ENCODE assay signal across 11 cellular contexts in the genomic region with DNA sequence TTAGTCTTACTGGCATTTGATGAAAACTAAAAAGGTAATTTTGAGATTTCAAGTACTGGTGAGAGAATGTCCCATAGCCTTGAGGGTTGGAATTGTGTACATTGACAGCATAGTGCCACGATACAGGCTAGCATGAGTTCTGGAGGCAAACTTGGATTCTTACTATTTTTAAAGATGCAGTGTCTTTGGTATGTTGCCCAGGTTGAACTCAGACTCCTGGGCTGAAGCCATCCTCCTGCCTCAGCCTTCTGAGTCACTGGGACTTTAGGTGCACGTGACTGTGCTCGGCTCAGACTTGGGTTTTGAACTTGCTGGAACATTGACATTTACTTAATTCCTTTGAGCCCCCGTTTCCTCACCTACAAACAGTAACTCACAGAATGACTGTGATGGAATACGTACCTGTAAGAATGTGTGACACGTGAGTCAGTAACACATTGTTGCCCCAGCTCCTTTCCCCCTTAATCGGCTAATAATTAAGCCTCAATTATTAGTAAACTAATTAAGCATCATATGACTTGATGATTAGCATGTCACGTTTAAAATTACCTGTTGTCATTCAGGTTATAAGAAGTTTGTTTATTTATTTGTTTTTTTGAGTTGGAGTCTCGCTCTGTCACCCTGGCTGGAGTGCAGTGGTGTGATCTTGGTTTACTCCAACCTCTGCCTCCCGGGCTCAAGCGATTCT. TPM values are rescaled to one million over a fixed set of nuclear protein-coding genes. Genes with fewer than 3 reads are reported as not detected.
DNase-seq lines count a peak whose midpoint lies in the region; ATAC-seq and TF ChIP-seq lines count a peak whose summit lies in the region.
"Had no signal": no experiment of that assay in that cellular context is flagged by ENCODE, and none has a peak within 500 bp of the region (broad histone marks: within the 10 kb centered on the region; RNA-seq: fewer than 3 reads in every experiment).

No MANE protein-coding gene starts in this region.

- no peak overlapping the region for H3K4me3 Mint-ChIP-seq in activated CD8-positive, alpha-beta T cell treated with anti-CD3 and anti-CD28 coated beads for 36 hours
- no peak overlapping the region for H3K4me3 Mint-ChIP-seq in Caco-2 (ENCODE audit: unreplicated experiment)
- H3K4me3 Mint-ChIP-seq: dendritic cell treated with granulocyte-macrophage colony-stimulating factor and Interleukin-4, amounts not matched to agents 40 ng/mL and 50 ng/mL, for 4 days; nephron had no signal

- ATAC-seq in activated CD8-positive, alpha-beta T cell treated with anti-CD3 and anti-CD28 coated beads for 36 hours = peak; percentile 82
- peak; percentile 91 for ATAC-seq in foreskin keratinocyte
- ATAC-seq in HG02588 (IDR thresholded peaks at IDR 0.05; ENCODE audit: unreplicated experiment) = no peak
- no peak for ATAC-seq in HG03108 (IDR thresholded peaks at IDR 0.05; ENCODE audit: unreplicated experiment)

- H3K4me1 ChIP-seq in GM23248 (ENCODE audit: insufficient read depth) = peaks cover 39% of the 10 kb centered on the region
- H3K4me1 ChIP-seq in foreskin keratinocyte = peaks cover 16% of the 10 kb centered on the region
- no peaks in the 10 kb centered on the region for H3K4me1 ChIP-seq in Caco-2
- H3K4me1 ChIP-seq: SJCRH30 had no signal

- H3K36me3 Mint-ChIP-seq in activated CD8-positive, alpha-beta T cell treated with anti-CD3 and anti-CD28 coated beads for 36 hours (ENCODE audit: low read depth) = peaks cover 25% of the 10 kb centered on the region
- peaks cover 23% of the 10 kb centered on the region for H3K36me3 Mint-ChIP-seq in Caco-2 (ENCODE audit: insufficient read depth, unreplicated experiment)

- WGBS in GM23248 (ENCODE audit: low coverage in 1 of 2, low lambda C conversion rate in 2 of 2, missing lambda C conversion rate in 2 of 2), 2 experiments = 51% methylated on average over 11 of the region's 11 CpGs

- H3F3A ChIP-seq in GM23248 (ENCODE audit: insufficient read depth) = peaks cover 25% of the 10 kb centered on the region; the same call in 1 of the 2 replicates

- H2AFZ ChIP-seq in GM23248 = no peak overlapping the region

- H3K79me2 ChIP-seq in GM23248 (ENCODE audit: insufficient read depth) = peaks cover 100% of the 10 kb centered on the region

- intact Hi-C loops in activated CD8-positive, alpha-beta T cell treated with anti-CD3 and anti-CD28 coated beads for 36 hours (cut with micrococcal nuclease) = no loop called here
- intact Hi-C loops in Caco-2 (cut with micrococcal nuclease; ENCODE audit: unreplicated experiment) = no loop called here

- no peaks in the 10 kb centered on the region for H3K36me3 ChIP-seq in GM23248 (ENCODE audit: low read depth)
- no peaks in the 10 kb centered on the region; the same call in 1 of the 2 replicates for H3K36me3 ChIP-seq in Caco-2 (ENCODE audit: control insufficient read depth, insufficient read depth, low read length)

- POLR2A ChIA-PET in activated CD8-positive, alpha-beta T cell treated with anti-CD3 and anti-CD28 coated beads for 36 hours (lab: Charles Lee) = interaction anchor here (1.3 to 2.8 kb wide), 2 partner anchors 11 to 17 kb away, joined by 3 to 9 read pairs; a partner anchor contains a TSS
- POLR2A ChIA-PET in Caco-2 (lab: Charles Lee) = no interaction called here

- no peaks in the 10 kb centered on the region for H3K27me3 Mint-ChIP-seq in activated CD8-positive, alpha-beta T cell treated with anti-CD3 and anti-CD28 coated beads for 36 hours
- no peaks in the 10 kb centered on the region for H3K27me3 Mint-ChIP-seq in Caco-2 (ENCODE audit: insufficient read depth, unreplicated experiment)
- H3K27me3 Mint-ChIP-seq: dendritic cell treated with granulocyte-macrophage colony-stimulating factor and Interleukin-4, amounts not matched to agents 40 ng/mL and 50 ng/mL, for 4 days had no signal

- H3K9me2 ChIP-seq in GM23248 (ENCODE audit: insufficient read depth) = no peaks in the 10 kb centered on the region

- CTCF ChIA-PET in activated CD8-positive, alpha-beta T cell treated with anti-CD3 and anti-CD28 coated beads for 36 hours (lab: Charles Lee) = interaction anchor here (0.9 to 1.3 kb wide), 2 partner anchors 40 to 41 kb away, joined by 3 to 5 read pairs; no protein-coding TSS in a partner anchor
- CTCF ChIA-PET in Caco-2 (lab: Charles Lee) = no interaction called here

- H3K27ac Mint-ChIP-seq in activated CD8-positive, alpha-beta T cell treated with anti-CD3 and anti-CD28 coated beads for 36 hours = peak overlapping the region; percentile 64
- no peak overlapping the region for H3K27ac Mint-ChIP-seq in Caco-2 (ENCODE audit: unreplicated experiment)
- H3K27ac Mint-ChIP-seq: dendritic cell treated with granulocyte-macrophage colony-stimulating factor and Interleukin-4, amounts not matched to agents 40 ng/mL and 50 ng/mL, for 4 days; nephron had no signal

- DNase-seq in GM23248 (peak; percentile 98), foreskin keratinocyte (peak; percentile 69 to 88), NCI-H1930 (lab: John Stamatoyannopoulos, UW) (no peak), Caco-2 (no peak)
- DNase-seq in activated CD8-positive, alpha-beta T cell treated with anti-CD3 and anti-CD28 coated beads for 36 hours = peak; percentile 56
- peak; percentile 46 for DNase-seq in stimulated activated CD4-positive, alpha-beta T cell treated with anti-CD3 and anti-CD28 coated beads, Interleukin-1b, Interleukin-23, amount 100 ng/mL, for 48 hours
- DNase-seq: SJCRH30 had no signal

- H3K9me3 ChIP-seq in GM23248 (ENCODE audit: low read depth) = no peaks in the 10 kb centered on the region
- no peaks in the 10 kb centered on the region for H3K9me3 ChIP-seq in Caco-2
- H3K9me3 ChIP-seq: SJCRH30 had no signal

- peak overlapping the region; percentile 82 for H3K4me2 ChIP-seq in GM23248 (ENCODE audit: unreplicated experiment)

- H3K27me3 ChIP-seq in GM23248 (replicated peaks; ENCODE audit: insufficient read depth) (no peaks in the 10 kb centered on the region), foreskin keratinocyte (no peaks in the 10 kb centered on the region), Caco-2 (replicated peaks; ENCODE audit: control insufficient read depth, insufficient read depth, low read length) (no peaks in the 10 kb centered on the region)
- H3K27me3 ChIP-seq: SJCRH30 had no signal

- H3K27ac ChIP-seq in GM23248 = peak overlapping the region; percentile 80
- H3K27ac ChIP-seq in foreskin keratinocyte = peak overlapping the region; percentile 41
- H3K27ac ChIP-seq: SJCRH30 had no signal

- BruUV-seq in Caco-2 (replicated peaks; lab: Mats Ljungman, UMichigan) = no TSS peak

- peak overlapping the region; percentile 72 for H3K9ac ChIP-seq in GM23248

- H3K4me1 Mint-ChIP-seq in activated CD8-positive, alpha-beta T cell treated with anti-CD3 and anti-CD28 coated beads for 36 hours (ENCODE audit: low read depth) = peaks cover 66% of the 10 kb centered on the region
- H3K4me1 Mint-ChIP-seq in Caco-2 (ENCODE audit: low read depth, unreplicated experiment) = peaks cover 9% of the 10 kb centered on the region

- in situ Hi-C loops in GM23248 (cut with MboI) = no loop called here

- H4K20me1 ChIP-seq in GM23248 (ENCODE audit: insufficient read depth) = peaks cover 68% of the 10 kb centered on the region

- peak overlapping the region; percentile 62 for H3K4me3 ChIP-seq in GM23248
- H3K4me3 ChIP-seq in Caco-2 (ENCODE audit: low read depth, low read length) = no peak overlapping the region
- H3K4me3 ChIP-seq: SJCRH30 had no signal

- H3K9me3 Mint-ChIP-seq in activated CD8-positive, alpha-beta T cell treated with anti-CD3 and anti-CD28 coated beads for 36 hours = no peaks in the 10 kb centered on the region
- no peaks in the 10 kb centered on the region for H3K9me3 Mint-ChIP-seq in Caco-2 (ENCODE audit: unreplicated experiment)
- H3K9me3 Mint-ChIP-seq: dendritic cell treated with granulocyte-macrophage colony-stimulating factor and Interleukin-4, amounts not matched to agents 40 ng/mL and 50 ng/mL, for 4 days; nephron had no signal

- no peak for TF ChIP-seq CTCF in activated CD8-positive, alpha-beta T cell treated with anti-CD3 and anti-CD28 coated beads for 36 hours (IDR thresholded peaks at IDR 0.05)
- TF ChIP-seq CTCF in foreskin keratinocyte (conservative IDR thresholded peaks at IDR 0.05) (no peak), Caco-2 (IDR thresholded peaks at IDR 0.05; ENCODE audit: insufficient read depth in 1 of 2, low read depth in 1 of 2, low read length in 1 of 2, severe bottlenecking in 1 of 2, unreplicated experiment in 1 of 2) (no peak)

RNA-seq across cellular contexts. Expression of a gene that starts 10.6 kb away (rescaled TPM):
- 139 and 149 TPM in 2 replicates for total RNA-seq in GM23248 (2014; rRNA removed; shearing (Covaris generic))
- polyA plus RNA-seq in GM23248 (2016; fragmentation: Nextera tagmentation; extraction: Ambion mirVana) (187 and 195 TPM in 2 replicates), foreskin keratinocyte (97.9 and 98.5 TPM in 2 replicates)
- 10 to 100 TPM; 67.8 to 80.6 TPM for total RNA-seq in activated CD8-positive, alpha-beta T cell treated with anti-CD3 and anti-CD28 coated beads for 36 hours
- total RNA-seq in foreskin keratinocyte (119 and 121 TPM in 2 replicates), Caco-2 (2022) (108 and 113 TPM in 2 replicates)

Comparison
In these comparisons a context has a peak if more than half of its experiments do, and no peak if none do; other contexts are left out.
1. DNase-seq: peak in GM23248 (single experiment), activated CD8-positive, alpha-beta T cell treated with anti-CD3 and anti-CD28 coated beads for 36 hours (single experiment), foreskin keratinocyte (2 of 2) and stimulated activated CD4-positive, alpha-beta T cell treated with anti-CD3 and anti-CD28 coated beads, Interleukin-1b, Interleukin-23, amount 100 ng/mL, for 48 hours (single experiment); none in NCI-H1930 (0 of 2) and Caco-2 (0 of 2).
2. ATAC-seq: peak in activated CD8-positive, alpha-beta T cell treated with anti-CD3 and anti-CD28 coated beads for 36 hours (single experiment) and foreskin keratinocyte (single experiment); none in HG02588 (single experiment) and HG03108 (single experiment).